Comparison of ENCODE assay signal across 22 cellular contexts in the genomic region with DNA sequence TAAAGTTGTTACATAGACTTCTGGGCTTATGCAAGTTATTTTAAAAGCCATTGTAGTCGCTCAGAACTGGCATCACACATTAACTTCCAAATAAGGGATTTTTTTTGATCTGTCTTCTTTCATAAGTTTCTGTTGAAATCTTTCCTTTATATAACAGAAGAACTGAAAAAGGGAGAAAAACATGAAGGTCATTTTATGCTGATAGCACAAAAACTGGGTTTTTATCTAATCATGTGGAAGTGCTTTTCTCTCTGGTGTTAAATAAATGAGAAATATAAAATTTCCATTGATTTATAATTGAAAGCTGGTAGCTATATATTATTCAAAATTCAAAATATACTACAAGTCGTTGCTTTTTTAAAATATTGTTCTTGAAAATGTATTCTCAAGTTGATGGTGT.
"Had no signal": no experiment of that assay in that cellular context is flagged by ENCODE, and none has a peak within 500 bp of the region (broad histone marks: within the 10 kb centered on the region; RNA-seq: fewer than 3 reads in every experiment).

No MANE protein-coding gene starts in this region.

- H3K36me3 Mint-ChIP-seq: naive B cell; stimulated activated effector memory CD8-positive, alpha-beta T cell treated with anti-CD3 and anti-CD28 coated beads, Interleukin-12 subunit alpha, Interleukin-12 subunit beta, amount 100 ng/mL, for 72 hours had no signal

- H3K27me3 ChIP-seq: esophagus squamous epithelium, hepatocyte, pancreas, suprapubic skin, thyroid gland, upper lobe of left lung, vagina had no signal

- H3K27ac ChIP-seq: esophagus squamous epithelium, hepatocyte, pancreas, suprapubic skin, thyroid gland, upper lobe of left lung, vagina had no signal

- H3K4me2 ChIP-seq: hepatocyte had no signal

- DNase-seq: effector memory CD8-positive, alpha-beta T cell; esophagus squamous epithelium; foreskin melanocyte; head of caudate nucleus; left colon; left ventricle myocardium superior; naive B cell; occipital lobe; pancreas; right cardiac atrium; stimulated activated CD4-positive, alpha-beta T cell treated with anti-CD3 and anti-CD28 coated beads, Interleukin-4, amount 100 ng/mL, for 1 hour; stimulated activated CD8-positive, alpha-beta memory T cell treated with anti-CD3 and anti-CD28 coated beads, Interleukin-4, amount 100 ng/mL, for 48 hours; stimulated activated naive CD8-positive, alpha-beta T cell treated with anti-CD3 and anti-CD28 coated beads, Interleukin-15, Interleukin-2, amounts not matched to agents 100 U/mL and 50 U/mL, for 24 hours; thyroid gland; upper lobe of left lung had no signal

- ATAC-seq: effector memory CD8-positive, alpha-beta T cell; left ventricle myocardium superior; pancreas; right cardiac atrium; stimulated activated naive CD8-positive, alpha-beta T cell treated with anti-CD3 and anti-CD28 coated beads, Interleukin-15, Interleukin-2, amounts not matched to agents 100 U/mL and 50 U/mL, for 24 hours had no signal

- H3K4me3 ChIP-seq: esophagus squamous epithelium, hepatocyte, lung, pancreas, suprapubic skin, thyroid gland, upper lobe of left lung, vagina had no signal

- H3K9me3 ChIP-seq: esophagus squamous epithelium, pancreas, suprapubic skin, thyroid gland, upper lobe of left lung, vagina had no signal

- H3K27ac Mint-ChIP-seq: effector memory CD8-positive, alpha-beta T cell; naive B cell; nephron; progenitor cell of endocrine pancreas; stimulated activated effector memory CD8-positive, alpha-beta T cell treated with anti-CD3 and anti-CD28 coated beads, Interleukin-12 subunit alpha, Interleukin-12 subunit beta, amount 100 ng/mL, for 72 hours had no signal

- H3K4me1 Mint-ChIP-seq: nephron; stimulated activated effector memory CD8-positive, alpha-beta T cell treated with anti-CD3 and anti-CD28 coated beads, Interleukin-12 subunit alpha, Interleukin-12 subunit beta, amount 100 ng/mL, for 72 hours had no signal

- H3K4me3 Mint-ChIP-seq: effector memory CD8-positive, alpha-beta T cell; nephron; stimulated activated effector memory CD8-positive, alpha-beta T cell treated with anti-CD3 and anti-CD28 coated beads, Interleukin-12 subunit alpha, Interleukin-12 subunit beta, amount 100 ng/mL, for 72 hours had no signal

- H3K36me3 ChIP-seq: esophagus squamous epithelium, pancreas, suprapubic skin, thyroid gland, upper lobe of left lung, vagina had no signal

- H3K27me3 Mint-ChIP-seq: progenitor cell of endocrine pancreas had no signal

- H3K9me3 Mint-ChIP-seq: effector memory CD8-positive, alpha-beta T cell; naive B cell; nephron; stimulated activated effector memory CD8-positive, alpha-beta T cell treated with anti-CD3 and anti-CD28 coated beads, Interleukin-12 subunit alpha, Interleukin-12 subunit beta, amount 100 ng/mL, for 72 hours had no signal
